ENCODE assay signal across 9 cellular contexts in genomic region chrX:103685396-103685795, GRCh38. TPM values are rescaled to one million over a fixed set of nuclear protein-coding genes. Genes with fewer than 3 reads are reported as not detected.
DNase-seq lines count a peak whose midpoint lies in the region; TF ChIP-seq lines count a peak whose summit lies in the region.
"Had no signal": no experiment of that assay in that cellular context is flagged by ENCODE, and none has a peak within 500 bp of the region (broad histone marks: within the 10 kb centered on the region; RNA-seq: fewer than 3 reads in every experiment).

No MANE protein-coding gene starts in this region.

- peaks cover 36% of the 10 kb centered on the region for H3K36me3 Mint-ChIP-seq in endodermal cell (ENCODE audit: low read depth)

- H3K27me3 ChIP-seq in endodermal cell (ENCODE audit: control insufficient read depth, insufficient read depth, low read length, poor library complexity, severe bottlenecking) (no peaks in the 10 kb centered on the region), rectal smooth muscle tissue (ENCODE audit: control insufficient read depth, insufficient read depth, low read length) (peaks cover 3% of the 10 kb centered on the region)

- H3K27ac Mint-ChIP-seq in endodermal cell, result peak overlapping the region; percentile 95
- H3K27ac Mint-ChIP-seq: nephron had no signal

- no peak overlapping the region for H3K4me3 Mint-ChIP-seq in endodermal cell
- H3K4me3 Mint-ChIP-seq: nephron had no signal

- H3K4me1 Mint-ChIP-seq in endodermal cell, result peaks cover 9% of the 10 kb centered on the region

- H3K9ac ChIP-seq in endodermal cell (ENCODE audit: extremely low read depth, low read length, poor library complexity, severe bottlenecking), result peak overlapping the region; percentile 97
- H3K9ac ChIP-seq in rectal smooth muscle tissue (ENCODE audit: low read length), result no peak overlapping the region

- no peak for TF ChIP-seq POLR2A in lower leg skin (IDR thresholded peaks at IDR 0.05)

- H3K36me3 ChIP-seq in endodermal cell (ENCODE audit: control insufficient read depth, insufficient read depth, low read length) (peaks cover 43% of the 10 kb centered on the region), rectal smooth muscle tissue (ENCODE audit: control insufficient read depth, insufficient read depth, low read length) (peaks cover 5% of the 10 kb centered on the region)

- H3K9me3 ChIP-seq in endodermal cell (ENCODE audit: control insufficient read depth, low read length), result no peaks in the 10 kb centered on the region

- DNase-seq in DMS 273 (lab: John Stamatoyannopoulos, UW; ENCODE audit: unreplicated experiment) (peak; percentile 42), DMS 273 treated with DMSO at 0.1 percent for 48 hours (lab: John Stamatoyannopoulos, UW) (no peak), NOMO-1 treated with DMSO at 0.1 percent for 48 hours (lab: John Stamatoyannopoulos, UW; ENCODE audit: unreplicated experiment) (peak; percentile 2), endodermal cell (no peak), islet precursor cell (no peak), lower leg skin (ENCODE audit: low spot score in 2 of 2) (no peak), NCI-H2196 treated with DMSO at 0.1 percent for 48 hours (lab: John Stamatoyannopoulos, UW; ENCODE audit: unreplicated experiment) (no peak)

- no peaks in the 10 kb centered on the region for H3K27me3 Mint-ChIP-seq in endodermal cell (ENCODE audit: insufficient read depth)

- intact Hi-C loops in lower leg skin (cut with DNase I; ENCODE audit: low total_unique reads), result no loop called here

- H3K4me1 ChIP-seq in endodermal cell (ENCODE audit: control insufficient read depth, insufficient read depth, low read length) (no peaks in the 10 kb centered on the region), rectal smooth muscle tissue (ENCODE audit: control insufficient read depth, insufficient read depth, low read length) (no peaks in the 10 kb centered on the region)

- no peak overlapping the region for H3K27ac ChIP-seq in endodermal cell (ENCODE audit: low read depth, low read length)
- H3K27ac ChIP-seq in rectal smooth muscle tissue (ENCODE audit: low read depth, low read length), result peak overlapping the region; percentile 97

- whole genome bisulfite sequencing in endodermal cell (ENCODE audit: insufficient coverage in 1 of 2, insufficient read length in 1 of 2), 2 experiments, result 17% methylated on average over 2 of the region's 5 CpGs; no CpG with 5 or more reads in 1 of the 2 experiments
- 6 to 32% methylated on average over 5 of the region's 5 CpGs for WGBS in lower leg skin, 2 donors

- H3K9me3 Mint-ChIP-seq in endodermal cell, result no peaks in the 10 kb centered on the region
- H3K9me3 Mint-ChIP-seq: nephron had no signal

- no peak for TF ChIP-seq CTCF in endodermal cell (conservative IDR thresholded peaks at IDR 0.05)
- TF ChIP-seq CTCF in lower leg skin (IDR thresholded peaks at IDR 0.05), result no peak

- H3K4me3 ChIP-seq in endodermal cell (ENCODE audit: low read length) (peak overlapping the region; percentile 98), rectal smooth muscle tissue (ENCODE audit: low read length) (peak overlapping the region; percentile 80), lower leg skin (ENCODE audit: low read depth, poor library complexity, severe bottlenecking) (no peak overlapping the region)

RNA-seq across cellular contexts. Expression of gene MORF4L2, which starts 1.1 kb away (rescaled TPM):
- total RNA-seq in endodermal cell (100 to 1,000 TPM; 400 to 509 TPM), lower leg skin (100 to 1,000 TPM; 150 to 203 (median 193) TPM)
- polyA plus RNA-seq in endodermal cell (2013, experiment 1 of 2), result 340 TPM
- 352 TPM for polyA plus RNA-seq in endodermal cell (2013, experiment 2 of 2)

RNA-seq across cellular contexts. Expression of gene TMEM31, which starts 25.3 kb away (rescaled TPM):
- total RNA-seq in endodermal cell (under 1 TPM in 1 of 2 donors, not detected in 1; 1.00 TPM), lower leg skin (not detected)
- 1.7 TPM for polyA plus RNA-seq in endodermal cell (2013, experiment 1 of 2)
- 0.54 TPM for polyA plus RNA-seq in endodermal cell (2013, experiment 2 of 2)

RNA-seq across cellular contexts. Expression of gene TCEAL1, which starts 56.6 kb away (rescaled TPM):
- total RNA-seq in endodermal cell, result 1 to 10 TPM; 4.5 to 4.8 TPM
- polyA plus RNA-seq in endodermal cell (2013, experiment 1 of 2), result 11.6 TPM
- 11.7 TPM for polyA plus RNA-seq in endodermal cell (2013, experiment 2 of 2)
- total RNA-seq in lower leg skin, result 10 to 100 TPM; 27.3 to 44.2 (median 38.6) TPM

Comparison
In these comparisons a context has a peak if more than half of its experiments do, and no peak if none do; other contexts are left out.
1. DNase-seq: peak in DMS 273 (single experiment) and NOMO-1 treated with DMSO at 0.1 percent for 48 hours (single experiment); none in DMS 273 treated with DMSO at 0.1 percent for 48 hours (single experiment), endodermal cell (single experiment), islet precursor cell (single experiment), lower leg skin (0 of 2) and NCI-H2196 treated with DMSO at 0.1 percent for 48 hours (single experiment).
2. RNA of gene TCEAL1, which starts 56.6 kb away (total RNA-seq): 27.3 to 44.2 TPM in lower leg skin; 4.5 to 4.8 TPM in endodermal cell; every median in the first group is over 4 times any median in the second.